ENCODE assay signal across 8 cellular contexts in genomic region chr2:198371902-198372611, GRCh38.
DNase-seq lines count a peak whose midpoint lies in the region; ATAC-seq and TF ChIP-seq lines count a peak whose summit lies in the region.

No MANE protein-coding gene starts in this region.

- no peak overlapping the region for H2BK120ac ChIP-seq in mesenchymal stem cell (ENCODE audit: low read depth, low read length)

- H2BK12ac ChIP-seq in mesenchymal stem cell (ENCODE audit: low read length in 2 of 2), result no peak overlapping the region

- ATAC-seq in HG02840 (IDR thresholded peaks at IDR 0.05; ENCODE audit: low FRiP score, unreplicated experiment), result peak; percentile 94

- H3K4me1 Mint-ChIP-seq in activated CD4-positive, alpha-beta T cell treated with anti-CD3 and anti-CD28 coated beads, Interleukin-2, amount 10 ng/mL, durations not matched to agents 24 days and 14 days, result peaks cover 10% of the 10 kb centered on the region
- no peaks in the 10 kb centered on the region for H3K4me1 Mint-ChIP-seq in endothelial cell (ENCODE audit: unreplicated experiment)

- WGBS in mesenchymal stem cell, result 91% methylated on average over 6 of the region's 12 CpGs

- H3K4me3 Mint-ChIP-seq in activated CD4-positive, alpha-beta T cell treated with anti-CD3 and anti-CD28 coated beads, Interleukin-2, amount 10 ng/mL, durations not matched to agents 24 days and 14 days, result peak overlapping the region; percentile 11
- no peak overlapping the region for H3K4me3 Mint-ChIP-seq in endothelial cell (ENCODE audit: unreplicated experiment)

- no peak overlapping the region for H3K4me2 ChIP-seq in mesenchymal stem cell (ENCODE audit: low read length, poor library complexity, severe bottlenecking)

- H2AK5ac ChIP-seq in mesenchymal stem cell (ENCODE audit: low read length, severe bottlenecking), result no peak overlapping the region

- H3K14ac ChIP-seq in mesenchymal stem cell (ENCODE audit: low read length in 2 of 2), result no peak overlapping the region

- no peak overlapping the region for H4K8ac ChIP-seq in mesenchymal stem cell (ENCODE audit: low read length)

- H3K23ac ChIP-seq in mesenchymal stem cell (ENCODE audit: low read length in 2 of 2), result no peak overlapping the region

- H3K79me1 ChIP-seq in mesenchymal stem cell (replicated peaks; ENCODE audit: low read length, poor library complexity, severe bottlenecking), result no peaks in the 10 kb centered on the region

- H2AFZ ChIP-seq in mesenchymal stem cell (ENCODE audit: low read depth, low read length), result no peak overlapping the region

- H3K27me3 ChIP-seq in mesenchymal stem cell (ENCODE audit: control insufficient read depth in 1 of 2, insufficient read depth in 1 of 2, low read length in 2 of 2), result no peaks in the 10 kb centered on the region

- H3K36me3 Mint-ChIP-seq in activated CD4-positive, alpha-beta T cell treated with anti-CD3 and anti-CD28 coated beads, Interleukin-2, amount 10 ng/mL, durations not matched to agents 24 days and 14 days (ENCODE audit: low read depth), result no peaks in the 10 kb centered on the region
- H3K36me3 Mint-ChIP-seq in endothelial cell (ENCODE audit: low read depth, unreplicated experiment), result no peaks in the 10 kb centered on the region

- no peaks in the 10 kb centered on the region for H3K4me1 ChIP-seq in mesenchymal stem cell (ENCODE audit: control insufficient read depth, insufficient read depth, low read depth, low read length)

- H3K36me3 ChIP-seq in mesenchymal stem cell (ENCODE audit: control insufficient read depth in 1 of 2, insufficient read depth in 2 of 2, low read depth in 1 of 2, low read length in 2 of 2), result no peaks in the 10 kb centered on the region

- no peak for DNase-seq in activated CD4-positive, alpha-beta T cell treated with anti-CD3 and anti-CD28 coated beads, Interleukin-2, amount 10 ng/mL, durations not matched to agents 24 days and 14 days
- no peak for DNase-seq in activated CD4-positive, alpha-beta T cell treated with anti-CD3 and anti-CD28 coated beads, Interleukin-2, amount 50 U/mL, for 48 hours
- DNase-seq in NOMO-1 treated with dmso at 0.1 percent for 144 hours (lab: John Stamatoyannopoulos, UW; ENCODE audit: unreplicated experiment) (peak; percentile 40), mesenchymal stem cell (peak; percentile 6), NCI-H510A (lab: John Stamatoyannopoulos, UW) (no peak), endothelial cell (ENCODE audit: low spot score) (no peak)
- DNase-seq in activated CD8-positive, alpha-beta memory T cell treated with anti-CD3 and anti-CD28 coated beads for 24 hours, result no peak

- intact Hi-C loops in activated CD4-positive, alpha-beta T cell treated with anti-CD3 and anti-CD28 coated beads, Interleukin-2, amount 10 ng/mL, durations not matched to agents 24 days and 14 days (cut with micrococcal nuclease), result no loop called here

- H2BK15ac ChIP-seq in mesenchymal stem cell (ENCODE audit: low read depth, poor library complexity, severe bottlenecking), result no peak overlapping the region

- no peak overlapping the region for H4K91ac ChIP-seq in mesenchymal stem cell (ENCODE audit: low read length)

- no peak overlapping the region for H3K18ac ChIP-seq in mesenchymal stem cell (ENCODE audit: low read depth in 1 of 2, low read length in 2 of 2)

- H3K9ac ChIP-seq in mesenchymal stem cell (ENCODE audit: low read length), result peak overlapping the region; percentile 90

- TF ChIP-seq CTCF in endothelial cell (IDR thresholded peaks at IDR 0.05; ENCODE audit: unreplicated experiment), result no peak

- no peak overlapping the region for H3K27ac Mint-ChIP-seq in activated CD4-positive, alpha-beta T cell treated with anti-CD3 and anti-CD28 coated beads, Interleukin-2, amount 10 ng/mL, durations not matched to agents 24 days and 14 days
- H3K27ac Mint-ChIP-seq in endothelial cell (ENCODE audit: unreplicated experiment), result no peak overlapping the region

- no peak overlapping the region for H3K4ac ChIP-seq in mesenchymal stem cell (ENCODE audit: low read depth in 1 of 2, low read length in 2 of 2)

- H3K9me3 ChIP-seq in mesenchymal stem cell (ENCODE audit: control insufficient read depth, low read length), result no peaks in the 10 kb centered on the region

- peak overlapping the region in 1 of 2 experiments; percentile 76 for H3K4me3 ChIP-seq in mesenchymal stem cell (ENCODE audit: insufficient read depth in 1 of 2, low read depth in 1 of 2, low read length in 2 of 2)

- H3K27ac ChIP-seq in mesenchymal stem cell (ENCODE audit: low read length, poor library complexity, severe bottlenecking), result no peak overlapping the region

- H2BK5ac ChIP-seq in mesenchymal stem cell (ENCODE audit: low read depth, low read length, poor library complexity, severe bottlenecking), result no peak overlapping the region

- H3K9me3 Mint-ChIP-seq in activated CD4-positive, alpha-beta T cell treated with anti-CD3 and anti-CD28 coated beads, Interleukin-2, amount 10 ng/mL, durations not matched to agents 24 days and 14 days, result no peaks in the 10 kb centered on the region
- no peaks in the 10 kb centered on the region for H3K9me3 Mint-ChIP-seq in endothelial cell (ENCODE audit: unreplicated experiment)

- H3K27me3 Mint-ChIP-seq in activated CD4-positive, alpha-beta T cell treated with anti-CD3 and anti-CD28 coated beads, Interleukin-2, amount 10 ng/mL, durations not matched to agents 24 days and 14 days, result peaks cover 31% of the 10 kb centered on the region
- H3K27me3 Mint-ChIP-seq in endothelial cell (ENCODE audit: unreplicated experiment), result no peaks in the 10 kb centered on the region

Comparison
In these comparisons a context has a peak if more than half of its experiments do, and no peak if none do; other contexts are left out.
1. DNase-seq: peak in NOMO-1 treated with dmso at 0.1 percent for 144 hours (single experiment) and mesenchymal stem cell (single experiment); none in activated CD4-positive, alpha-beta T cell treated with anti-CD3 and anti-CD28 coated beads, Interleukin-2, amount 10 ng/mL, durations not matched to agents 24 days and 14 days (single experiment), activated CD4-positive, alpha-beta T cell treated with anti-CD3 and anti-CD28 coated beads, Interleukin-2, amount 50 U/mL, for 48 hours (0 of 2), activated CD8-positive, alpha-beta memory T cell treated with anti-CD3 and anti-CD28 coated beads for 24 hours (single experiment), NCI-H510A (single experiment) and endothelial cell (single experiment).